2 cellular contexts compared by ENCODE assay signal in genomic region chr14:32397871-32398640, GRCh38.
TF ChIP-seq lines count a peak whose summit lies in the region.

No MANE protein-coding gene starts in this region.

TF ChIP-seq in GM23338, 12 proteins besides CTCF, POLR2A, EP300 and RAD21 (continued from another document):
- no peak for TF ChIP-seq ZNF462 (CRISPR knock-in tag; IDR thresholded peaks at IDR 0.05)
- no peak for TF ChIP-seq REST (IDR thresholded peaks at IDR 0.05; ENCODE audit: unreplicated experiment)
- no peak for TF ChIP-seq EZH2phosphoT487 (IDR thresholded peaks at IDR 0.05; ENCODE audit: unreplicated experiment)
- TF ChIP-seq ETS1 (IDR thresholded peaks at IDR 0.05): no peak
- no peak for TF ChIP-seq ZNF114 (CRISPR knock-in tag; IDR thresholded peaks at IDR 0.05)
- TF ChIP-seq EZH2 (IDR thresholded peaks at IDR 0.05; ENCODE audit: low read depth, unreplicated experiment): no peak
- TF ChIP-seq STAT1 (IDR thresholded peaks at IDR 0.05; ENCODE audit: unreplicated experiment): no peak
- TF ChIP-seq JUNB (IDR thresholded peaks at IDR 0.05; ENCODE audit: unreplicated experiment): no peak

TF ChIP-seq in SK-N-SH treated with all-trans-retinoic acid at 6 μM for 48 hours, 23 proteins besides CTCF, POLR2A, EP300 and RAD21 (continued from another document):
- TF ChIP-seq ZFP3 (CRISPR knock-in tag; IDR thresholded peaks at IDR 0.05) (no peak; the same call in 1 of the 2 replicates), CSRNP3 (CRISPR knock-in tag; IDR thresholded peaks at IDR 0.05) (no peak), TCF4 (CRISPR knock-in tag; IDR thresholded peaks at IDR 0.05; ENCODE audit: borderline replicate concordance) (no peak), ZC3H10 (CRISPR knock-in tag; IDR thresholded peaks at IDR 0.05) (no peak), SNAI2 (CRISPR knock-in tag; IDR thresholded peaks at IDR 0.05) (peak; percentile 50; the same call in 1 of the 2 replicates), ESRRG (CRISPR knock-in tag; IDR thresholded peaks at IDR 0.05) (no peak)
